In genomic region chr13:49314344-49314882, GRCh38 we compare ENCODE assay signal across 11 cellular contexts.
A peak's percentile ranks its signal among the peaks of the same experiment; 100 is the strongest.
DNase-seq lines count a peak whose midpoint lies in the region; ATAC-seq and TF ChIP-seq lines count a peak whose summit lies in the region.
"Had no signal": no experiment of that assay in that cellular context is flagged by ENCODE, and none has a peak within 500 bp of the region (broad histone marks: within the 10 kb centered on the region; RNA-seq: fewer than 3 reads in every experiment).

No MANE protein-coding gene starts in this region.

- no peak overlapping the region for H3K4me3 Mint-ChIP-seq in activated naive CD8-positive, alpha-beta T cell treated with anti-CD3 and anti-CD28 coated beads, Interleukin-2, amount 50 U/mL, for 24 hours
- H3K4me3 Mint-ChIP-seq in activated CD4-positive, alpha-beta T cell treated with anti-CD3 and anti-CD28 coated beads for 36 hours = no peak overlapping the region
- H3K4me3 Mint-ChIP-seq: CD4-positive, alpha-beta memory T cell had no signal

- no peak for TF ChIP-seq POLR2A in prostate gland (IDR thresholded peaks at IDR 0.05)

- peak overlapping the region; percentile 52 for H3K27ac ChIP-seq in RWPE1
- H3K27ac ChIP-seq in prostate gland = peak overlapping the region; percentile 2 to 47

- CTCF ChIA-PET in RWPE1 (lab: Yijun Ruan, JAX) = interaction anchor here (1.0 to 2.0 kb wide), 2 partner anchors 123 to 293 kb away, joined by 4 read pairs; no protein-coding TSS in a partner anchor
- CTCF ChIA-PET in activated CD4-positive, alpha-beta T cell treated with anti-CD3 and anti-CD28 coated beads for 36 hours (lab: Charles Lee) = interaction anchor here (1.2 kb wide), 1 partner anchor 293 kb away, joined by 5 read pairs; no protein-coding TSS in a partner anchor

- H3K36me3 ChIP-seq in prostate gland = no peaks in the 10 kb centered on the region

- intact Hi-C loops in prostate gland (cut with DNase I) = no loop called here
- intact Hi-C loops in activated CD4-positive, alpha-beta T cell treated with anti-CD3 and anti-CD28 coated beads for 36 hours (cut with DNase I, micrococcal nuclease) = no loop called here

- H3K4me1 ChIP-seq in prostate gland (replicated peaks) = no peaks in the 10 kb centered on the region

- 83% methylated on average over 6 of the region's 6 CpGs for WGBS in prostate gland

- H3K9me3 Mint-ChIP-seq in activated naive CD8-positive, alpha-beta T cell treated with anti-CD3 and anti-CD28 coated beads, Interleukin-2, amount 50 U/mL, for 24 hours = no peaks in the 10 kb centered on the region
- no peaks in the 10 kb centered on the region for H3K9me3 Mint-ChIP-seq in activated CD4-positive, alpha-beta T cell treated with anti-CD3 and anti-CD28 coated beads for 36 hours (ENCODE audit: low read depth)
- H3K9me3 Mint-ChIP-seq: CD4-positive, alpha-beta memory T cell had no signal

- H3K27me3 Mint-ChIP-seq in activated naive CD8-positive, alpha-beta T cell treated with anti-CD3 and anti-CD28 coated beads, Interleukin-2, amount 50 U/mL, for 24 hours = no peaks in the 10 kb centered on the region
- no peaks in the 10 kb centered on the region for H3K27me3 Mint-ChIP-seq in activated CD4-positive, alpha-beta T cell treated with anti-CD3 and anti-CD28 coated beads for 36 hours
- H3K27me3 Mint-ChIP-seq: CD4-positive, alpha-beta memory T cell had no signal

- 0 out of 2 replicates have a peak overlapping the region, but pooled peaks have one; percentile 4 for H3K4me3 ChIP-seq in AG10803 (ENCODE audit: low read length)
- H3K4me3 ChIP-seq in fibroblast of mammary gland (ENCODE audit: control insufficient read depth, low read depth, low read length) = no peak overlapping the region
- no peak overlapping the region for H3K4me3 ChIP-seq in prostate gland

- ATAC-seq in activated naive CD8-positive, alpha-beta T cell treated with anti-CD3 and anti-CD28 coated beads, Interleukin-2, amount 50 U/mL, for 24 hours = no peak
- no peak for ATAC-seq in activated CD4-positive, alpha-beta T cell treated with anti-CD3 and anti-CD28 coated beads for 36 hours

- POLR2A ChIA-PET in RWPE1 (lab: Yijun Ruan, JAX; ENCODE audit: low non-redundant PET) = no interaction called here
- POLR2A ChIA-PET in activated CD4-positive, alpha-beta T cell treated with anti-CD3 and anti-CD28 coated beads for 36 hours (lab: Charles Lee) = no interaction called here

- H3K36me3 Mint-ChIP-seq in activated naive CD8-positive, alpha-beta T cell treated with anti-CD3 and anti-CD28 coated beads, Interleukin-2, amount 50 U/mL, for 24 hours (ENCODE audit: low read depth) = no peaks in the 10 kb centered on the region
- no peaks in the 10 kb centered on the region for H3K36me3 Mint-ChIP-seq in activated CD4-positive, alpha-beta T cell treated with anti-CD3 and anti-CD28 coated beads for 36 hours (ENCODE audit: low read depth)

- DNase-seq in AG10803 (ENCODE audit: low read depth) (peak; percentile 60), RWPE1 (ENCODE audit: low spot score) (no peak), fibroblast of mammary gland (ENCODE audit: low read depth) (peak; percentile 78), prostate gland (ENCODE audit: low spot score) (no peak), islet precursor cell (no peak), hippocampal formation (lab: John Stamatoyannopoulos, UW) (no peak)
- no peak for DNase-seq in activated naive CD8-positive, alpha-beta T cell treated with anti-CD3 and anti-CD28 coated beads, Interleukin-2, amount 50 U/mL, for 24 hours
- DNase-seq in activated CD4-positive, alpha-beta T cell treated with anti-CD3 and anti-CD28 coated beads for 36 hours = no peak
- DNase-seq: activated naive CD4-positive, alpha-beta T cell treated with anti-CD3 and anti-CD28 coated beads, Interleukin-2, amount 50 U/mL, for 16 hours; CD4-positive, alpha-beta memory T cell; NCI-H510A treated with DMSO at 0.1 percent for 48 hours had no signal

- H3K27ac Mint-ChIP-seq in activated naive CD8-positive, alpha-beta T cell treated with anti-CD3 and anti-CD28 coated beads, Interleukin-2, amount 50 U/mL, for 24 hours = no peak overlapping the region
- no peak overlapping the region for H3K27ac Mint-ChIP-seq in activated CD4-positive, alpha-beta T cell treated with anti-CD3 and anti-CD28 coated beads for 36 hours

- no peaks in the 10 kb centered on the region for H3K27me3 ChIP-seq in prostate gland (replicated peaks; ENCODE audit: insufficient read depth)

- peaks cover 3% of the 10 kb centered on the region for H3K4me1 Mint-ChIP-seq in activated naive CD8-positive, alpha-beta T cell treated with anti-CD3 and anti-CD28 coated beads, Interleukin-2, amount 50 U/mL, for 24 hours
- H3K4me1 Mint-ChIP-seq in activated CD4-positive, alpha-beta T cell treated with anti-CD3 and anti-CD28 coated beads for 36 hours = peaks cover 10% of the 10 kb centered on the region

- TF ChIP-seq CTCF in AG10803 (conservative IDR thresholded peaks at IDR 0.05; ENCODE audit: low read length) = no peak
- no peak for TF ChIP-seq CTCF in RWPE1 (conservative IDR thresholded peaks at IDR 0.05; ENCODE audit: low read depth)
- no peak for TF ChIP-seq CTCF in fibroblast of mammary gland (conservative IDR thresholded peaks at IDR 0.05; ENCODE audit: control insufficient read depth, insufficient read depth, low read depth, low read length)
- TF ChIP-seq CTCF in prostate gland (IDR thresholded peaks at IDR 0.05) = no peak

- no peaks in the 10 kb centered on the region for H3K9me3 ChIP-seq in prostate gland

Comparison
In these comparisons a context has a peak if more than half of its experiments do, and no peak if none do; other contexts are left out.
1. DNase-seq: peak in AG10803 (single experiment) and fibroblast of mammary gland (single experiment); none in RWPE1 (single experiment), prostate gland (single experiment), activated naive CD8-positive, alpha-beta T cell treated with anti-CD3 and anti-CD28 coated beads, Interleukin-2, amount 50 U/mL, for 24 hours (single experiment), activated CD4-positive, alpha-beta T cell treated with anti-CD3 and anti-CD28 coated beads for 36 hours (single experiment), islet precursor cell (single experiment) and hippocampal formation (0 of 2).